ENCODE assay signal across 23 cellular contexts in the genomic region with DNA sequence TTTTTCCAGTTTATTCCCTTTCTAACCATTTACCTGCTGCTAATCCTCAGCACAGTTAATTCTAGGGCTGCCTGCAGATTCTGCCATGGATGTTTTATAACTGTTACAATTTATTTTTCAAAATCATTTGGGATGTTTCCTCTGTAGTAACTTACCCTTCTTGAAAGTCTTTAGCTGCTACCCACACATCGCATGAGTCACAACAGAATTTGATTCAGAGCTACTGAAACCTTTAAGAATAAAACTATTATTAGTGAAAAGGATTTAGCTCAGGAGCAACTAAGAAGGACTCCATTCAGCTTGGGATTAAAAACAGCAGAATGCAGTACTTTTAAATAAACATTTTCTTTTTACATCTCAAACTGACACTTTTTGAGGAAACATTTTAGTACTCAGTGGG. TPM values are rescaled to one million over a fixed set of nuclear protein-coding genes. Genes with fewer than 3 reads are reported as not detected.
"Had no signal": no experiment of that assay in that cellular context is flagged by ENCODE, and none has a peak within 500 bp of the region (broad histone marks: within the 10 kb centered on the region; RNA-seq: fewer than 3 reads in every experiment).

No MANE protein-coding gene starts in this region.

- DNase-seq: dorsolateral prefrontal cortex; effector CD8-positive, alpha-beta T cell; foreskin melanocyte; left colon; mesendoderm; naive thymus-derived CD8-positive, alpha-beta T cell; psoas muscle; sigmoid colon; stimulated activated CD4-positive, alpha-beta T cell treated with anti-CD3 and anti-CD28 coated beads, Interleukin-2, amount 100 ng/mL, for 24 hours; stimulated activated naive CD4-positive, alpha-beta T cell; stomach; thyroid gland; upper lobe of left lung had no signal

- H3K4me3 ChIP-seq: coronary artery, dorsolateral prefrontal cortex, hepatocyte, psoas muscle, right atrium auricular region, sigmoid colon, skin epidermis, stomach, suprapubic skin, thyroid gland, upper lobe of left lung, vagina had no signal

- H3K27ac ChIP-seq: coronary artery, dorsolateral prefrontal cortex, hepatocyte, neutrophil, psoas muscle, right atrium auricular region, sigmoid colon, skin epidermis, stomach, suprapubic skin, thyroid gland, upper lobe of left lung, vagina had no signal

- H3K4me3 Mint-ChIP-seq: naive thymus-derived CD8-positive, alpha-beta T cell had no signal

- H3K27ac Mint-ChIP-seq: naive thymus-derived CD8-positive, alpha-beta T cell had no signal

- H3K4me1 ChIP-seq: psoas muscle, right atrium auricular region, sigmoid colon, stomach, suprapubic skin, thyroid gland, upper lobe of left lung, vagina had no signal

- H3K79me2 ChIP-seq: hepatocyte had no signal

- H2AFZ ChIP-seq: hepatocyte had no signal

- ATAC-seq: left colon; naive thymus-derived CD8-positive, alpha-beta T cell; psoas muscle had no signal

- H3K27me3 ChIP-seq: dorsolateral prefrontal cortex, hepatocyte, neutrophil, right atrium auricular region, sigmoid colon, stomach, suprapubic skin, thyroid gland, upper lobe of left lung, vagina had no signal

- H3K36me3 ChIP-seq: neutrophil, right atrium auricular region, sigmoid colon, stomach, suprapubic skin, thyroid gland, upper lobe of left lung, vagina had no signal

- H3K4me1 Mint-ChIP-seq: naive thymus-derived CD8-positive, alpha-beta T cell had no signal

- H3K4me2 ChIP-seq: hepatocyte had no signal

- H3K9me3 ChIP-seq: neutrophil, psoas muscle, sigmoid colon, thyroid gland, vagina had no signal

RNA-seq across cellular contexts. Expression of a gene that starts 41.7 kb away (rescaled TPM):
- total RNA-seq: kidney epithelial cell; lung microvascular endothelial cell; naive thymus-derived CD8-positive, alpha-beta T cell; osteoblast had no signal
- polyA plus RNA-seq: naive thymus-derived CD8-positive, alpha-beta T cell had no signal
